Comparison of ENCODE assay signal across 16 cellular contexts in genomic region chr1:212450331-212450881, GRCh38. TPM values are rescaled to one million over a fixed set of nuclear protein-coding genes. Genes with fewer than 3 reads are reported as not detected.
A peak's percentile ranks its signal among the peaks of the same experiment; 100 is the strongest.
DNase-seq lines count a peak whose midpoint lies in the region; ATAC-seq and TF ChIP-seq lines count a peak whose summit lies in the region.
"Had no signal": no experiment of that assay in that cellular context is flagged by ENCODE, and none has a peak within 500 bp of the region (broad histone marks: within the 10 kb centered on the region; RNA-seq: fewer than 3 reads in every experiment).

No MANE protein-coding gene starts in this region.

- no peak overlapping the region for H3K4me3 Mint-ChIP-seq in CD4-positive, alpha-beta memory T cell
- H3K4me3 Mint-ChIP-seq: activated CD8-positive, alpha-beta memory T cell treated with anti-CD3 and anti-CD28 coated beads, Interleukin-2, amount 10 ng/mL, durations not matched to agents 7 days and 5 days; nephron progenitor cell had no signal

- peaks cover 43% of the 10 kb centered on the region for H3K4me1 ChIP-seq in left ventricle myocardium inferior
- peaks cover 15 to 21% of the 10 kb centered on the region in 2 donors for H3K4me1 ChIP-seq in ascending aorta
- no peaks in the 10 kb centered on the region for H3K4me1 ChIP-seq in CD4-positive, alpha-beta memory T cell (ENCODE audit: insufficient read depth, low read length)
- H3K4me1 ChIP-seq: foreskin keratinocyte had no signal

- ATAC-seq in Right ventricle myocardium superior (ENCODE audit: poor library complexity) (peak; percentile 42), HG03175 (IDR thresholded peaks at IDR 0.05; ENCODE audit: unreplicated experiment) (no peak), GM18861 (IDR thresholded peaks at IDR 0.05; ENCODE audit: unreplicated experiment) (no peak)
- ATAC-seq: activated CD8-positive, alpha-beta memory T cell treated with anti-CD3 and anti-CD28 coated beads, Interleukin-2, amount 10 ng/mL, durations not matched to agents 7 days and 5 days; activated naive CD4-positive, alpha-beta T cell treated with anti-CD3 and anti-CD28 coated beads, Interleukin-2, amount 50 U/mL, for 72 hours; foreskin keratinocyte had no signal

- POLR2A ChIA-PET in CD4-positive, alpha-beta memory T cell (lab: Charles Lee; ENCODE audit: partially characterized antibody), result no interaction called here

- intact Hi-C loops in Right ventricle myocardium superior (cut with DNase I), result loop anchor here (5.0 kb wide), 1 partner anchor 83 kb away; no protein-coding TSS in a partner anchor
- intact Hi-C loops in left ventricle myocardium inferior (cut with micrococcal nuclease), result loop anchor here (10.0 kb wide), 1 partner anchor 86 kb away; no protein-coding TSS in a partner anchor
- intact Hi-C loops in ascending aorta (cut with DNase I), result loop anchor here (5.0 to 10.0 kb wide), 4 partner anchors 148 to 616 kb away; partner anchors contain the start of genes ANGEL2, FLVCR1 and LPGAT1
- intact Hi-C loops in CD4-positive, alpha-beta memory T cell (cut with micrococcal nuclease), result no loop called here

- H3K27ac ChIP-seq in left ventricle myocardium inferior (replicated peaks), result no peak overlapping the region
- peak overlapping the region; percentile 63 to 91 for H3K27ac ChIP-seq in ascending aorta
- H3K27ac ChIP-seq in CD4-positive, alpha-beta memory T cell (ENCODE audit: low read depth, low read length), result no peak overlapping the region
- H3K27ac ChIP-seq: foreskin keratinocyte, uterus had no signal

- no peaks in the 10 kb centered on the region for H3K4me1 Mint-ChIP-seq in CD4-positive, alpha-beta memory T cell
- H3K4me1 Mint-ChIP-seq: activated CD8-positive, alpha-beta memory T cell treated with anti-CD3 and anti-CD28 coated beads, Interleukin-2, amount 10 ng/mL, durations not matched to agents 7 days and 5 days had no signal

- H3K9me3 ChIP-seq in left ventricle myocardium inferior (replicated peaks) (no peaks in the 10 kb centered on the region), ascending aorta (no peaks in the 10 kb centered on the region)
- no peaks in the 10 kb centered on the region for H3K9me3 ChIP-seq in CD4-positive, alpha-beta memory T cell (ENCODE audit: control insufficient read depth in 1 of 2, low read length in 2 of 2)
- H3K9me3 ChIP-seq: uterus had no signal

- H3K27me3 ChIP-seq in left ventricle myocardium inferior (ENCODE audit: low read depth) (no peaks in the 10 kb centered on the region), ascending aorta (no peaks in the 10 kb centered on the region)
- no peaks in the 10 kb centered on the region for H3K27me3 ChIP-seq in CD4-positive, alpha-beta memory T cell (ENCODE audit: insufficient read depth, low read length)
- H3K27me3 ChIP-seq: foreskin keratinocyte, uterus had no signal

- peaks cover 15% of the 10 kb centered on the region for H3K36me3 ChIP-seq in left ventricle myocardium inferior
- H3K36me3 ChIP-seq in ascending aorta, result peaks cover 6 to 14% of the 10 kb centered on the region in 2 donors
- no peaks in the 10 kb centered on the region for H3K36me3 ChIP-seq in CD4-positive, alpha-beta memory T cell (ENCODE audit: insufficient read depth, low read length)
- H3K36me3 ChIP-seq: uterus had no signal

- CTCF ChIA-PET in CD4-positive, alpha-beta memory T cell (lab: Charles Lee; ENCODE audit: partially characterized antibody), result interaction anchor here (0.7 to 11.6 kb wide), 3 partner anchors 159 to 388 kb away, joined by 3 to 404 read pairs (median 171); no protein-coding TSS in a partner anchor

- no peak overlapping the region for H3K27ac Mint-ChIP-seq in CD4-positive, alpha-beta memory T cell
- H3K27ac Mint-ChIP-seq: activated CD8-positive, alpha-beta memory T cell treated with anti-CD3 and anti-CD28 coated beads, Interleukin-2, amount 10 ng/mL, durations not matched to agents 7 days and 5 days; nephron progenitor cell had no signal

- H3K9me3 Mint-ChIP-seq in CD4-positive, alpha-beta memory T cell, result no peaks in the 10 kb centered on the region
- H3K9me3 Mint-ChIP-seq: activated naive CD4-positive, alpha-beta T cell treated with anti-CD3 and anti-CD28 coated beads, Interleukin-2, amount 50 U/mL, for 72 hours; nephron progenitor cell had no signal

- no peaks in the 10 kb centered on the region for H3K27me3 Mint-ChIP-seq in CD4-positive, alpha-beta memory T cell
- H3K27me3 Mint-ChIP-seq: activated CD8-positive, alpha-beta memory T cell treated with anti-CD3 and anti-CD28 coated beads, Interleukin-2, amount 10 ng/mL, durations not matched to agents 7 days and 5 days had no signal

- no peak for DNase-seq in Right ventricle myocardium superior
- DNase-seq in left ventricle myocardium inferior, result no peak
- DNase-seq in ascending aorta (ENCODE audit: low spot score in 2 of 2), result no peak
- peak; percentile 83 for DNase-seq in left kidney (ENCODE audit: low read depth, low spot score)
- DNase-seq in CD4-positive, alpha-beta memory T cell, result no peak
- DNase-seq in activated naive CD4-positive, alpha-beta T cell (lab: John Stamatoyannopoulos, UW), result no peak
- DNase-seq: activated CD8-positive, alpha-beta memory T cell treated with anti-CD3 and anti-CD28 coated beads, Interleukin-2, amount 10 ng/mL, durations not matched to agents 7 days and 5 days; cortex of kidney; foreskin keratinocyte; KBM-7; NCI-H226; nephron progenitor cell; uterus had no signal

- TF ChIP-seq CTCF in left ventricle myocardium inferior (IDR thresholded peaks at IDR 0.05; ENCODE audit: borderline replicate concordance) (no peak), ascending aorta (IDR thresholded peaks at IDR 0.05) (no peak)

- no peak overlapping the region for H3K4me3 ChIP-seq in left ventricle myocardium inferior
- no peak overlapping the region for H3K4me3 ChIP-seq in ascending aorta
- H3K4me3 ChIP-seq in CD4-positive, alpha-beta memory T cell (ENCODE audit: low read length in 2 of 2), result no peak overlapping the region
- H3K4me3 ChIP-seq: uterus had no signal

- peaks cover 0 to 8% of the 10 kb centered on the region in 2 donors for H3K36me3 Mint-ChIP-seq in CD4-positive, alpha-beta memory T cell
- H3K36me3 Mint-ChIP-seq: activated CD8-positive, alpha-beta memory T cell treated with anti-CD3 and anti-CD28 coated beads, Interleukin-2, amount 10 ng/mL, durations not matched to agents 7 days and 5 days; activated naive CD4-positive, alpha-beta T cell treated with anti-CD3 and anti-CD28 coated beads, Interleukin-2, amount 50 U/mL, for 72 hours had no signal

RNA-seq across cellular contexts. Expression of gene NENF, which starts 17.7 kb away (rescaled TPM):
- total RNA-seq in Right ventricle myocardium superior (106 TPM), left ventricle myocardium inferior (108 TPM), ascending aorta (186 TPM)
- total RNA-seq in CD4-positive, alpha-beta memory T cell, result 10 to 100 TPM; 18.7 to 21.0 TPM
- polyA plus RNA-seq in CD4-positive, alpha-beta memory T cell, result 10 to 100 TPM; 42.6 to 76.2 TPM

RNA-seq across cellular contexts. Expression of gene PACC1, which starts 35.7 kb away (rescaled TPM):
- total RNA-seq in Right ventricle myocardium superior (2.2 TPM), left ventricle myocardium inferior (2.6 TPM), ascending aorta (0.85 TPM)
- total RNA-seq in CD4-positive, alpha-beta memory T cell, result 10 to 100 TPM in 1 of 2 experiments, 1 to 10 TPM in 1; 9.7 to 12.3 TPM
- 1 to 10 TPM; 8.8 to 9.4 TPM for polyA plus RNA-seq in CD4-positive, alpha-beta memory T cell

Comparison
In these comparisons a context has a peak if more than half of its experiments do, and no peak if none do; other contexts are left out.
1. H3K27ac ChIP-seq: peak in ascending aorta (2 of 2); none in left ventricle myocardium inferior (single experiment) and CD4-positive, alpha-beta memory T cell (single experiment).